Comparison of ENCODE assay signal across 17 cellular contexts in genomic region chr2:42799881-42800280, GRCh38. TPM values are rescaled to one million over a fixed set of nuclear protein-coding genes. Genes with fewer than 3 reads are reported as not detected.
DNase-seq lines count a peak whose midpoint lies in the region; ATAC-seq and TF ChIP-seq lines count a peak whose summit lies in the region.
"Had no signal": no experiment of that assay in that cellular context is flagged by ENCODE, and none has a peak within 500 bp of the region (broad histone marks: within the 10 kb centered on the region; RNA-seq: fewer than 3 reads in every experiment).

No MANE protein-coding gene starts in this region.

- H2BK5ac ChIP-seq in IMR-90 (ENCODE audit: low read depth, low read length, poor library complexity, severe bottlenecking) (no peak overlapping the region), mesenchymal stem cell (ENCODE audit: low read depth, low read length, poor library complexity, severe bottlenecking) (no peak overlapping the region)

- peak overlapping the region; percentile 11; the same call in 1 of the 2 replicates for H2AK5ac ChIP-seq in IMR-90 (ENCODE audit: low read depth, low read length)
- H2AK5ac ChIP-seq in mesenchymal stem cell (ENCODE audit: low read length, severe bottlenecking), result no peak overlapping the region

- H3K18ac ChIP-seq in IMR-90 (ENCODE audit: low read depth, low read length), result peak overlapping the region; percentile 0; the same call in 1 of the 2 replicates
- peak overlapping the region in 1 of 2 experiments; percentile 57 for H3K18ac ChIP-seq in mesenchymal stem cell (ENCODE audit: low read depth in 1 of 2, low read length in 2 of 2)

- no peak overlapping the region for H3K4me3 ChIP-seq in IMR-90 (ENCODE audit: insufficient read depth, low read depth, low read length)
- H3K4me3 ChIP-seq in WERI-Rb-1 (ENCODE audit: low read depth, low read length), result no peak overlapping the region
- no peak overlapping the region for H3K4me3 ChIP-seq in mesenchymal stem cell (ENCODE audit: insufficient read depth in 1 of 2, low read depth in 1 of 2, low read length in 2 of 2)
- H3K4me3 ChIP-seq: HAP-1 had no signal

- in situ Hi-C loops in IMR-90 (cut with MboI; ENCODE audit: low sequenced_read_pairs), result no loop called here

- H3K4me2 ChIP-seq in IMR-90 (ENCODE audit: low read depth, low read length) (no peak overlapping the region), mesenchymal stem cell (ENCODE audit: low read length, poor library complexity, severe bottlenecking) (no peak overlapping the region)

- H3K36me3 Mint-ChIP-seq in dendritic cell treated with granulocyte-macrophage colony-stimulating factor and Interleukin-4, amounts not matched to agents 40 ng/mL and 50 ng/mL, for 4 days (ENCODE audit: low read depth), result peaks cover 50% of the 10 kb centered on the region
- H3K36me3 Mint-ChIP-seq: CD4-positive, alpha-beta memory T cell had no signal

- TF ChIP-seq POLR2A in IMR-90 (IDR thresholded peaks at IDR 0.05; ENCODE audit: low read depth, low read length), result no peak

- no peak overlapping the region for H2AK9ac ChIP-seq in IMR-90 (replicated peaks; ENCODE audit: low read depth, low read length, poor library complexity)

- BruUV-seq in IMR-90 (replicated peaks; lab: Mats Ljungman, UMichigan), result no TSS peak

- H3K4ac ChIP-seq in IMR-90 (ENCODE audit: low read depth, low read length) (no peak overlapping the region), mesenchymal stem cell (ENCODE audit: low read depth in 1 of 2, low read length in 2 of 2) (no peak overlapping the region)

- no CpG with 5 or more reads among the region's 4 CpGs for WGBS in IMR-90 (ENCODE audit: extremely low coverage in 2 of 2, insufficient read length in 1 of 2), 2 experiments
- WGBS in mesenchymal stem cell, result 93% methylated on average over 4 of the region's 4 CpGs

- H3K56ac ChIP-seq in IMR-90 (ENCODE audit: extremely low read depth, insufficient read depth, low read length), result no peak overlapping the region

- dilution Hi-C loops in IMR-90 (cut with HindIII; ENCODE audit: low sequenced_read_pairs, unreplicated experiment), result no loop called here

- no peak overlapping the region for H3K4me3 Mint-ChIP-seq in dendritic cell treated with granulocyte-macrophage colony-stimulating factor and Interleukin-4, amounts not matched to agents 40 ng/mL and 50 ng/mL, for 4 days
- H3K4me3 Mint-ChIP-seq: B cell; CD4-positive, alpha-beta memory T cell had no signal

- peaks cover 16% of the 10 kb centered on the region for H3K4me1 ChIP-seq in IMR-90 (ENCODE audit: control insufficient read depth, insufficient read depth, low read length)
- H3K4me1 ChIP-seq in mesenchymal stem cell (ENCODE audit: control insufficient read depth, insufficient read depth, low read depth, low read length), result peaks cover 2% of the 10 kb centered on the region

- no peaks in the 10 kb centered on the region for H3K27me3 Mint-ChIP-seq in dendritic cell treated with granulocyte-macrophage colony-stimulating factor and Interleukin-4, amounts not matched to agents 40 ng/mL and 50 ng/mL, for 4 days
- H3K27me3 Mint-ChIP-seq: B cell had no signal

- no peak for TF ChIP-seq CTCF in IMR-90 (conservative IDR thresholded peaks at IDR 0.05; ENCODE audit: low read depth, low read length)
- no peak for TF ChIP-seq CTCF in WERI-Rb-1 (IDR thresholded peaks at IDR 0.05; ENCODE audit: low read depth, low read length)

- intact Hi-C loops in IMR-90 (cut with micrococcal nuclease), result loop anchor here (5.0 kb wide), 1 partner anchor 93 kb away; no protein-coding TSS in a partner anchor
- intact Hi-C loops in dendritic cell treated with granulocyte-macrophage colony-stimulating factor and Interleukin-4, amounts not matched to agents 40 ng/mL and 50 ng/mL, for 4 days (cut with micrococcal nuclease), result loop anchor here (10.0 kb wide), 1 partner anchor 285 kb away; no protein-coding TSS in a partner anchor

- H3K36me3 ChIP-seq in IMR-90 (ENCODE audit: control insufficient read depth, insufficient read depth, low read length), result no peaks in the 10 kb centered on the region
- H3K36me3 ChIP-seq in WERI-Rb-1, result no peaks in the 10 kb centered on the region
- no peaks in the 10 kb centered on the region for H3K36me3 ChIP-seq in mesenchymal stem cell (ENCODE audit: control insufficient read depth in 1 of 2, insufficient read depth in 2 of 2, low read depth in 1 of 2, low read length in 2 of 2)
- H3K36me3 ChIP-seq: HAP-1 had no signal

- no peaks in the 10 kb centered on the region for H4K20me1 ChIP-seq in IMR-90 (ENCODE audit: insufficient read depth, low read length)

- peaks cover 54% of the 10 kb centered on the region for H3K4me1 Mint-ChIP-seq in dendritic cell treated with granulocyte-macrophage colony-stimulating factor and Interleukin-4, amounts not matched to agents 40 ng/mL and 50 ng/mL, for 4 days (ENCODE audit: low read depth)

- H3K27me3 ChIP-seq in IMR-90 (ENCODE audit: control insufficient read depth, insufficient read depth, low read length) (peaks cover 3% of the 10 kb centered on the region; the same call in 1 of the 2 replicates), WERI-Rb-1 (ENCODE audit: insufficient read depth, low read depth, severe bottlenecking) (no peaks in the 10 kb centered on the region), mesenchymal stem cell (ENCODE audit: control insufficient read depth in 1 of 2, insufficient read depth in 1 of 2, low read length in 2 of 2) (no peaks in the 10 kb centered on the region)

- ATAC-seq in IMR-90 (ENCODE audit: low read depth) (no peak), GM21381 (IDR thresholded peaks at IDR 0.05; ENCODE audit: unreplicated experiment) (no peak), HG02885 (IDR thresholded peaks at IDR 0.05; ENCODE audit: poor library complexity, unreplicated experiment) (no peak), GM18909 (IDR thresholded peaks at IDR 0.05; ENCODE audit: poor library complexity, unreplicated experiment) (no peak)

- no peak overlapping the region for H2BK12ac ChIP-seq in mesenchymal stem cell (ENCODE audit: low read length in 2 of 2)

- H3K9me3 Mint-ChIP-seq in dendritic cell treated with granulocyte-macrophage colony-stimulating factor and Interleukin-4, amounts not matched to agents 40 ng/mL and 50 ng/mL, for 4 days, result no peaks in the 10 kb centered on the region
- H3K9me3 Mint-ChIP-seq: CD4-positive, alpha-beta memory T cell had no signal

- peak; percentile 54 for DNase-seq in IMR-90
- peak; percentile 87 for DNase-seq in WERI-Rb-1
- peak; percentile 57 for DNase-seq in mesenchymal stem cell
- DNase-seq: ACHN; C1 segment of cervical spinal cord; CD4-positive, alpha-beta memory T cell; DMS153; DMS79 treated with DMSO at 0.1 percent for 48 hours; EL had no signal

- peak overlapping the region; percentile 0; the same call in 1 of the 2 replicates for H4K5ac ChIP-seq in IMR-90 (ENCODE audit: low read depth, low read length)

- H3K9me1 ChIP-seq in IMR-90 (ENCODE audit: insufficient read depth, low read length), result no peaks in the 10 kb centered on the region

- no peak overlapping the region for H3K14ac ChIP-seq in IMR-90 (replicated peaks; ENCODE audit: low read depth, low read length)
- no peak overlapping the region for H3K14ac ChIP-seq in mesenchymal stem cell (ENCODE audit: low read length in 2 of 2)

- H4K8ac ChIP-seq in IMR-90 (ENCODE audit: low read depth in 2 of 2, low read length in 2 of 2) (no peak overlapping the region), mesenchymal stem cell (ENCODE audit: low read length) (no peak overlapping the region)

- peak overlapping the region; percentile 10; the same call in 1 of the 2 replicates for H3K27ac ChIP-seq in IMR-90 (ENCODE audit: insufficient read depth, low read length)
- H3K27ac ChIP-seq in WERI-Rb-1, result peak overlapping the region; percentile 39; the same call in 1 of the 2 replicates
- H3K27ac ChIP-seq in mesenchymal stem cell (ENCODE audit: low read length, poor library complexity, severe bottlenecking), result no peak overlapping the region
- H3K27ac ChIP-seq: HL-60 had no signal

- POLR2A ChIA-PET in IMR-90 (lab: Charles Lee; ENCODE audit: unreplicated experiment), result interaction anchor here (1.7 kb wide), 1 partner anchor 10 kb away, joined by 4 read pairs; no protein-coding TSS in a partner anchor

- H3K23ac ChIP-seq in IMR-90 (ENCODE audit: low read depth, low read length) (no peak overlapping the region), mesenchymal stem cell (ENCODE audit: low read length in 2 of 2) (no peak overlapping the region)

- H2AFZ ChIP-seq in IMR-90 (replicated peaks; ENCODE audit: low read length, poor library complexity) (no peak overlapping the region), mesenchymal stem cell (ENCODE audit: low read depth, low read length) (no peak overlapping the region)

- H2BK120ac ChIP-seq in IMR-90 (ENCODE audit: low read depth, low read length), result no peak overlapping the region
- H2BK120ac ChIP-seq in mesenchymal stem cell (ENCODE audit: low read depth, low read length), result no peak overlapping the region

- no peak for TF ChIP-seq RAD21 in IMR-90 (IDR thresholded peaks at IDR 0.05; ENCODE audit: low read length)

- peak overlapping the region; percentile 11 for H3K27ac Mint-ChIP-seq in dendritic cell treated with granulocyte-macrophage colony-stimulating factor and Interleukin-4, amounts not matched to agents 40 ng/mL and 50 ng/mL, for 4 days
- H3K27ac Mint-ChIP-seq: B cell; CD4-positive, alpha-beta memory T cell had no signal

- no peaks in the 10 kb centered on the region for H3K79me1 ChIP-seq in IMR-90 (ENCODE audit: low read depth in 1 of 2, low read length in 2 of 2)
- H3K79me1 ChIP-seq in mesenchymal stem cell (replicated peaks; ENCODE audit: low read length, poor library complexity, severe bottlenecking), result no peaks in the 10 kb centered on the region

- no peak overlapping the region for H3K9ac ChIP-seq in IMR-90 (ENCODE audit: low read depth, low read length)
- H3K9ac ChIP-seq in mesenchymal stem cell (ENCODE audit: low read length), result no peak overlapping the region

- no peak overlapping the region for H2BK20ac ChIP-seq in IMR-90 (ENCODE audit: low read depth, low read length)

- peaks cover 6% of the 10 kb centered on the region for H3K9me3 ChIP-seq in IMR-90 (ENCODE audit: control insufficient read depth, insufficient read depth, low read length)
- H3K9me3 ChIP-seq in WERI-Rb-1 (ENCODE audit: severe bottlenecking), result peaks cover 10% of the 10 kb centered on the region
- H3K9me3 ChIP-seq in mesenchymal stem cell (ENCODE audit: control insufficient read depth, low read length), result no peaks in the 10 kb centered on the region
- H3K9me3 ChIP-seq: HAP-1 had no signal

- CTCF ChIA-PET in IMR-90 (lab: Yijun Ruan, JAX), result no interaction called here

- H4K91ac ChIP-seq in IMR-90 (ENCODE audit: insufficient read depth, low read depth, low read length) (no peak overlapping the region), mesenchymal stem cell (ENCODE audit: low read length) (no peak overlapping the region)

- no peak overlapping the region for H2BK15ac ChIP-seq in IMR-90 (ENCODE audit: low read depth, low read length)
- no peak overlapping the region for H2BK15ac ChIP-seq in mesenchymal stem cell (ENCODE audit: low read depth, poor library complexity, severe bottlenecking)

RNA-seq across cellular contexts. Expression of gene HAAO, which starts 7.5 kb away (rescaled TPM):
- 0.18 TPM in 1 of 2 replicates, not detected in the other for total RNA-seq in IMR-90 (2012; rRNA removed)
- polyA plus RNA-seq in IMR-90 (2012; rRNA removed), result 0.05 and 0.09 TPM in 2 replicates
- polyA plus RNA-seq in IMR-90 (2012; cell fraction: cytosol; rRNA removed), result 0.10 TPM in 1 of 2 replicates, not detected in the other
- 0.18 and 0.31 TPM in 2 replicates for polyA plus RNA-seq in IMR-90 (2012; cell fraction: nucleus; rRNA removed; ENCODE audit: low replicate concordance)
- polyA plus RNA-seq in mesenchymal stem cell (2013, experiment 1 of 2), result 1.9 TPM
- polyA plus RNA-seq in mesenchymal stem cell (2013, experiment 2 of 2), result 1.8 TPM
- total RNA-seq: A172 had no signal

RNA-seq across cellular contexts. Expression of gene OXER1, which starts 35.9 kb away (rescaled TPM):
- total RNA-seq in IMR-90 (2012; rRNA removed), result not detected in 2 replicates
- not detected in 2 replicates for polyA plus RNA-seq in IMR-90 (2012; rRNA removed)
- polyA plus RNA-seq in IMR-90 (2012; cell fraction: cytosol; rRNA removed), result not detected in 2 replicates
- 0.03 and 0.08 TPM in 2 replicates for polyA plus RNA-seq in IMR-90 (2012; cell fraction: nucleus; rRNA removed; ENCODE audit: low replicate concordance)
- polyA plus RNA-seq in mesenchymal stem cell (2013, experiment 1 of 2), result 0.33 TPM
- polyA plus RNA-seq in mesenchymal stem cell (2013, experiment 2 of 2), result 0.21 TPM
- total RNA-seq: A172; CD4-positive, alpha-beta memory T cell had no signal
- polyA plus RNA-seq: CD4-positive, alpha-beta memory T cell had no signal
